11 cellular contexts compared by ENCODE assay signal in the genomic region with DNA sequence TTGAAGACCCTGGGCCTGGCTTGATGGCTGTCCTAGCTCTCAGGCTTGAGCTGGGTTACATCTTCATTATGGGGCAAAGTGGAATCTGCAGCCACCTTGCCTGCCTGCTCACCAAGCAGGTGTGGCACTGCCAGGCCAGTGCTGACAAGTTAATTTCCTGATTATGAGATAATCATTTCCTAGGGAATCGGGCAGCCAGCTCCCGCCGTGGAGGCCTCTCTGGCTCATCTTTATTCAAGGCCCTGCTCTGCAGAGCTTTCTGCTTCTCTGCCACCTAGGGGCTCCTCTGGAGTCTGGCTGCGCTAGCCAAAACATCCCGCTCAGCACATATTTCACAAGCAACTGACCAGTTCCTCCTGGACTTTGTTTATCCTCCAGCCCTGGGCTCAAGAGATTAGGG. TPM values are rescaled to one million over a fixed set of nuclear protein-coding genes. Genes with fewer than 3 reads are reported as not detected.
DNase-seq lines count a peak whose midpoint lies in the region; ATAC-seq lines count a peak whose summit lies in the region.
"Had no signal": no experiment of that assay in that cellular context is flagged by ENCODE, and none has a peak within 500 bp of the region (broad histone marks: within the 10 kb centered on the region; RNA-seq: fewer than 3 reads in every experiment).

No MANE protein-coding gene starts in this region.

- POLR2A ChIA-PET in CD4-positive, alpha-beta memory T cell (lab: Charles Lee; ENCODE audit: partially characterized antibody): interaction anchor here (1.8 to 2.3 kb wide), 2 partner anchors 9 to 29 kb away, joined by 5 to 12 read pairs; no protein-coding TSS in a partner anchor

- peak; percentile 74 for ATAC-seq in esophagus mucosa
- ATAC-seq: left lobe of liver had no signal

- no peaks in the 10 kb centered on the region for H3K27me3 Mint-ChIP-seq in CD4-positive, alpha-beta memory T cell

- no peaks in the 10 kb centered on the region for H3K27me3 ChIP-seq in CD4-positive, alpha-beta memory T cell (ENCODE audit: insufficient read depth, low read length)
- no peaks in the 10 kb centered on the region for H3K27me3 ChIP-seq in NT2/D1 (ENCODE audit: insufficient read depth, insufficient read length)

- peaks cover 15 to 45% (median 34%) of the 10 kb centered on the region in 4 donors for H3K4me1 Mint-ChIP-seq in CD4-positive, alpha-beta memory T cell

- no peak overlapping the region for H3K4me3 Mint-ChIP-seq in CD4-positive, alpha-beta memory T cell

- DNase-seq in CD4-positive, alpha-beta memory T cell: no peak
- DNase-seq in NT2/D1 (ENCODE audit: low read depth, low spot score): no peak
- peak; percentile 66 for DNase-seq in mucosa of gallbladder (ENCODE audit: low spot score)
- DNase-seq in foreskin melanocyte: no peak
- DNase-seq in NCI-H1436 (lab: John Stamatoyannopoulos, UW): no peak
- DNase-seq in SW 1271 (lab: John Stamatoyannopoulos, UW): no peak
- no peak for DNase-seq in globus pallidus (ENCODE audit: low spot score)
- DNase-seq: DMS79; stimulated activated CD4-positive, alpha-beta T cell treated with anti-CD3 and anti-CD28 coated beads, Interleukin-12 subunit alpha, Interleukin-12 subunit beta, amount 100 ng/mL, for 4 hours had no signal

- H3K9ac ChIP-seq in NT2/D1 (ENCODE audit: insufficient read length, low read depth): peak overlapping the region; percentile 29

- H3K27ac Mint-ChIP-seq in CD4-positive, alpha-beta memory T cell: peak overlapping the region in 5 of 7 donors; percentile 1 to 76 (median 37)

- intact Hi-C loops in CD4-positive, alpha-beta memory T cell (cut with micrococcal nuclease): no loop called here

- peaks cover 0 to 3% (median 0%) of the 10 kb centered on the region in 8 donors for H3K9me3 Mint-ChIP-seq in CD4-positive, alpha-beta memory T cell

- no peaks in the 10 kb centered on the region for H3K9me3 ChIP-seq in CD4-positive, alpha-beta memory T cell (ENCODE audit: control insufficient read depth in 1 of 2, low read length in 2 of 2)
- H3K9me3 ChIP-seq in NT2/D1 (ENCODE audit: insufficient read depth, low read length): no peaks in the 10 kb centered on the region

- CTCF ChIA-PET in CD4-positive, alpha-beta memory T cell (lab: Charles Lee; ENCODE audit: partially characterized antibody): interaction anchor here (0.9 to 2.5 kb wide), 7 partner anchors 9 to 62 kb away, joined by 4 to 9 read pairs (median 7); no protein-coding TSS in a partner anchor

- no peak overlapping the region for H3K4me3 ChIP-seq in CD4-positive, alpha-beta memory T cell (ENCODE audit: low read length in 2 of 2)
- no peak overlapping the region for H3K4me3 ChIP-seq in NT2/D1 (ENCODE audit: insufficient read length, low read depth)

- no peak overlapping the region for H3K27ac ChIP-seq in CD4-positive, alpha-beta memory T cell (ENCODE audit: low read depth, low read length)

- peaks cover 36% of the 10 kb centered on the region for H3K4me1 ChIP-seq in CD4-positive, alpha-beta memory T cell (ENCODE audit: insufficient read depth, low read length)
- H3K4me1 ChIP-seq in NT2/D1 (ENCODE audit: insufficient read depth, insufficient read length): peaks cover 16% of the 10 kb centered on the region

- H3K36me3 Mint-ChIP-seq in CD4-positive, alpha-beta memory T cell: no peaks in the 10 kb centered on the region

- H3K36me3 ChIP-seq in CD4-positive, alpha-beta memory T cell (ENCODE audit: insufficient read depth, low read length): no peaks in the 10 kb centered on the region
- H3K36me3 ChIP-seq in NT2/D1 (ENCODE audit: insufficient read depth, insufficient read length, low read length): peaks cover 24% of the 10 kb centered on the region

RNA-seq across cellular contexts. Expression of gene LOXL1, which starts 9.9 kb away (rescaled TPM):
- total RNA-seq in CD4-positive, alpha-beta memory T cell: 1 to 10 TPM; 1.6 to 2.1 TPM
- 10 to 100 TPM in 1 of 2 donors, 1 to 10 TPM in 1; 6.4 to 13.1 TPM for polyA plus RNA-seq in CD4-positive, alpha-beta memory T cell
- total RNA-seq in esophagus mucosa (5.8 TPM), mucosa of gallbladder (20.2 TPM)

RNA-seq across cellular contexts. Expression of gene STOML1, which starts 55.9 kb away (rescaled TPM):
- 10 to 100 TPM; 10.8 to 11.1 TPM for total RNA-seq in CD4-positive, alpha-beta memory T cell
- 1 to 10 TPM; 8.1 to 8.7 TPM for polyA plus RNA-seq in CD4-positive, alpha-beta memory T cell
- 10.4 TPM for total RNA-seq in esophagus mucosa
- total RNA-seq in mucosa of gallbladder: 20.3 TPM

RNA-seq across cellular contexts. Expression of gene PML, which starts 58.3 kb away (rescaled TPM):
- 10 to 100 TPM; 61.5 to 66.6 TPM for total RNA-seq in CD4-positive, alpha-beta memory T cell
- polyA plus RNA-seq in CD4-positive, alpha-beta memory T cell: 10 to 100 TPM in 1 of 2 donors, 1 to 10 TPM in 1; 9.6 to 33.2 TPM
- total RNA-seq in esophagus mucosa (28.8 TPM), mucosa of gallbladder (59.6 TPM)
